ENCODE assay signal across 24 cellular contexts in genomic region chr4:170071196-170071595, GRCh38. TPM values are rescaled to one million over a fixed set of nuclear protein-coding genes. Genes with fewer than 3 reads are reported as not detected.
DNase-seq lines count a peak whose midpoint lies in the region; TF ChIP-seq lines count a peak whose summit lies in the region.
"Had no signal": no experiment of that assay in that cellular context is flagged by ENCODE, and none has a peak within 500 bp of the region (broad histone marks: within the 10 kb centered on the region; RNA-seq: fewer than 3 reads in every experiment).

No MANE protein-coding gene starts in this region.

- no peaks in the 10 kb centered on the region for H3K27me3 Mint-ChIP-seq in progenitor cell of endocrine pancreas
- H3K27me3 Mint-ChIP-seq: B cell; CD4-positive, CD25-positive, alpha-beta regulatory T cell had no signal

- H3K4me1 Mint-ChIP-seq in progenitor cell of endocrine pancreas (ENCODE audit: low read depth), result peaks cover under 1% of the 10 kb centered on the region
- H3K4me1 Mint-ChIP-seq: B cell; CD14-positive monocyte; CD4-positive, alpha-beta memory T cell; CD4-positive, CD25-positive, alpha-beta regulatory T cell; CD8-positive, alpha-beta memory T cell had no signal

- H3K9me3 Mint-ChIP-seq in progenitor cell of endocrine pancreas (ENCODE audit: low read depth), result no peaks in the 10 kb centered on the region
- H3K9me3 Mint-ChIP-seq: CD4-positive, alpha-beta memory T cell; CD4-positive, CD25-positive, alpha-beta regulatory T cell; CD8-positive, alpha-beta memory T cell had no signal

- no peak for TF ChIP-seq CTCF in C4-2B (conservative IDR thresholded peaks at IDR 0.05)
- no peak for TF ChIP-seq CTCF in progenitor cell of endocrine pancreas (IDR thresholded peaks at IDR 0.05; ENCODE audit: unreplicated experiment)

- peak overlapping the region; percentile 14; the same call in 1 of the 2 replicates for H3K27ac ChIP-seq in C4-2B
- H3K27ac ChIP-seq: 22Rv1; A549; BLaER1 treated with 17β-estradiol and CSF1 and Interleukin-3, amounts not matched to agents 10 nM and 100 nM had no signal

- no peak for TF ChIP-seq POLR2A in erythroblast (IDR thresholded peaks at IDR 0.05; ENCODE audit: low read length)

- peak; percentile 17 to 69 for DNase-seq in erythroblast (lab: John Stamatoyannopoulos, UW)
- DNase-seq in progenitor cell of endocrine pancreas (ENCODE audit: low spot score, unreplicated experiment), result no peak
- DNase-seq in putamen (ENCODE audit: low spot score), result no peak
- DNase-seq in OCI-M2 (lab: John Stamatoyannopoulos, UW; ENCODE audit: unreplicated experiment), result no peak
- no peak for DNase-seq in T-helper 2 cell
- DNase-seq: AML-193; CD4-positive, alpha-beta memory T cell; CD4-positive, CD25-positive, alpha-beta regulatory T cell; CD8-positive, alpha-beta memory T cell; COR-L47; DMS 273 treated with DMSO at 0.1 percent for 48 hours; DMS153; DMS53; DMS79; DND-41; EL; GDM1 had no signal

- H3K36me3 Mint-ChIP-seq in progenitor cell of endocrine pancreas (ENCODE audit: insufficient read depth), result peaks cover 29% of the 10 kb centered on the region
- H3K36me3 Mint-ChIP-seq: CD14-positive monocyte; CD4-positive, alpha-beta memory T cell; CD4-positive, CD25-positive, alpha-beta regulatory T cell; CD8-positive, alpha-beta memory T cell had no signal

- H3K4me3 Mint-ChIP-seq in progenitor cell of endocrine pancreas (ENCODE audit: low read depth), result no peak overlapping the region
- H3K4me3 Mint-ChIP-seq: B cell; CD14-positive monocyte; CD4-positive, alpha-beta memory T cell; CD4-positive, CD25-positive, alpha-beta regulatory T cell; CD8-positive, alpha-beta memory T cell had no signal

- peak overlapping the region; percentile 67 for H3K27ac Mint-ChIP-seq in progenitor cell of endocrine pancreas
- H3K27ac Mint-ChIP-seq: B cell; CD4-positive, alpha-beta memory T cell; CD4-positive, CD25-positive, alpha-beta regulatory T cell; CD8-positive, alpha-beta memory T cell had no signal

RNA-seq across cellular contexts. Expression of gene AADAT, which starts 18.6 kb away (rescaled TPM):
- total RNA-seq in progenitor cell of endocrine pancreas, result 33.1 and 34.1 TPM in 2 replicates
- total RNA-seq: B cell; CD4-positive, alpha-beta memory T cell; CD4-positive, CD25-positive, alpha-beta regulatory T cell; CD8-positive, alpha-beta memory T cell; GM12878 had no signal

RNA-seq across cellular contexts. Expression of gene MFAP3L, which starts 45.0 kb away (rescaled TPM):
- total RNA-seq in progenitor cell of endocrine pancreas, result 3.3 and 3.4 TPM in 2 replicates

Comparison
In these comparisons a context has a peak if more than half of its experiments do, and no peak if none do; other contexts are left out.
1. DNase-seq: peak in erythroblast (2 of 2); none in progenitor cell of endocrine pancreas (single experiment), putamen (single experiment), OCI-M2 (single experiment) and T-helper 2 cell (0 of 5).